ENCODE assay signal across 10 cellular contexts in genomic region chr20:35311409-35311808, GRCh38. TPM values are rescaled to one million over a fixed set of nuclear protein-coding genes. Genes with fewer than 3 reads are reported as not detected.
A peak's percentile ranks its signal among the peaks of the same experiment; 100 is the strongest.
DNase-seq lines count a peak whose midpoint lies in the region; ATAC-seq and TF ChIP-seq lines count a peak whose summit lies in the region.
"Had no signal": no experiment of that assay in that cellular context is flagged by ENCODE, and none has a peak within 500 bp of the region (broad histone marks: within the 10 kb centered on the region; RNA-seq: fewer than 3 reads in every experiment).

No MANE protein-coding gene starts in this region.

- H3K9me2 ChIP-seq in PC-9 (ENCODE audit: insufficient read depth): no peaks in the 10 kb centered on the region
- no peaks in the 10 kb centered on the region for H3K9me2 ChIP-seq in Karpas-422 (replicated peaks; ENCODE audit: insufficient read depth, low read length)

- BruUV-seq in PC-9 (replicated peaks; lab: Mats Ljungman, UMichigan): no TSS peak

- DNase-seq in EH (ENCODE audit: low read depth) (peak; percentile 54), PC-9 (peak; percentile 42 to 74), amniotic epithelial cell (ENCODE audit: low read depth) (peak; percentile 64), retinal pigment epithelial cell (ENCODE audit: low read depth) (peak; percentile 48), uterus (no peak), Karpas-422 (no peak)
- no peak for DNase-seq in central memory CD4-positive, alpha-beta T cell
- DNase-seq: amygdala, RPMI8226 had no signal

- peak overlapping the region; percentile 97 for H3K27ac ChIP-seq in PC-9
- no peak overlapping the region for H3K27ac ChIP-seq in uterus
- no peak overlapping the region for H3K27ac ChIP-seq in Karpas-422 (ENCODE audit: low read length)

- TF ChIP-seq CTCF in PC-9 (conservative IDR thresholded peaks at IDR 0.05) (no peak), retinal pigment epithelial cell (conservative IDR thresholded peaks at IDR 0.05; ENCODE audit: low read depth, low read length) (no peak), uterus (IDR thresholded peaks at IDR 0.05) (no peak)

- H4K20me1 ChIP-seq in PC-9 (ENCODE audit: insufficient read depth): no peaks in the 10 kb centered on the region
- H4K20me1 ChIP-seq in Karpas-422 (ENCODE audit: insufficient read depth, low read depth, low read length): no peaks in the 10 kb centered on the region

- no peaks in the 10 kb centered on the region for H3K9me3 ChIP-seq in PC-9 (ENCODE audit: insufficient read depth, low read depth)
- H3K9me3 ChIP-seq in uterus: no peaks in the 10 kb centered on the region
- no peaks in the 10 kb centered on the region for H3K9me3 ChIP-seq in Karpas-422 (ENCODE audit: low read length)

- POLR2A ChIA-PET in PC-9 (lab: Charles Lee; ENCODE audit: unreplicated experiment): interaction anchor here (0.7 kb wide), 1 partner anchor 33 kb away, joined by 3 read pairs; no protein-coding TSS in a partner anchor

- H2AFZ ChIP-seq in PC-9: no peak overlapping the region
- no peak overlapping the region for H2AFZ ChIP-seq in Karpas-422 (ENCODE audit: low read length)

- H3K27me3 ChIP-seq in PC-9 (ENCODE audit: insufficient read depth, low read depth) (no peaks in the 10 kb centered on the region), uterus (no peaks in the 10 kb centered on the region), Karpas-422 (ENCODE audit: low read length) (no peaks in the 10 kb centered on the region)

- peaks cover 52% of the 10 kb centered on the region for H3F3A ChIP-seq in PC-9 (ENCODE audit: insufficient read depth, low read depth)

- no peak for ATAC-seq in GM21723 (IDR thresholded peaks at IDR 0.05; ENCODE audit: unreplicated experiment)

- H3K4me3 ChIP-seq in PC-9: no peak overlapping the region
- H3K4me3 ChIP-seq in retinal pigment epithelial cell (ENCODE audit: low read length): no peak overlapping the region
- H3K4me3 ChIP-seq in uterus: no peak overlapping the region
- no peak overlapping the region for H3K4me3 ChIP-seq in Karpas-422 (ENCODE audit: low read length)

- H3K4me1 ChIP-seq in PC-9 (replicated peaks; ENCODE audit: insufficient read depth) (peaks cover 68% of the 10 kb centered on the region), uterus (peaks cover 0 to 3% of the 10 kb centered on the region in 2 donors), Karpas-422 (ENCODE audit: low read length) (no peaks in the 10 kb centered on the region)

- H3K36me3 ChIP-seq in PC-9 (ENCODE audit: low read depth) (no peaks in the 10 kb centered on the region), uterus (no peaks in the 10 kb centered on the region), Karpas-422 (ENCODE audit: insufficient read depth, low read length) (no peaks in the 10 kb centered on the region)

- H3K79me2 ChIP-seq in PC-9 (ENCODE audit: low read depth) (0 out of 2 replicates have a peak, but pooled peaks cover 4% of the 10 kb centered on the region), Karpas-422 (ENCODE audit: low read length) (no peaks in the 10 kb centered on the region)

- intact Hi-C loops in PC-9 (cut with micrococcal nuclease; ENCODE audit: unreplicated experiment): no loop called here
- intact Hi-C loops in uterus (cut with DNase I; ENCODE audit: low total_unique reads): no loop called here

- no peak overlapping the region for H3K9ac ChIP-seq in Karpas-422 (ENCODE audit: low read length)

- H3K4me2 ChIP-seq in PC-9: peak overlapping the region; percentile 59
- H3K4me2 ChIP-seq in Karpas-422 (ENCODE audit: low read depth, low read length, poor library complexity, severe bottlenecking): no peak overlapping the region

- TF ChIP-seq POLR2A in uterus (IDR thresholded peaks at IDR 0.05): no peak

- CTCF ChIA-PET in PC-9 (lab: Charles Lee): no interaction called here

RNA-seq across cellular contexts. Expression of gene FAM83C, which starts 19.2 kb away (rescaled TPM):
- not detected in 2 replicates for total RNA-seq in PC-9 (2021)
- not detected for total RNA-seq in uterus
- not detected in 2 replicates for total RNA-seq in Karpas-422 (2014; rRNA removed; shearing (Covaris generic); ENCODE audit: low replicate concordance)

RNA-seq across cellular contexts. Expression of gene EIF6, which starts 26.8 kb away (rescaled TPM):
- total RNA-seq in PC-9 (2021) (255 and 270 TPM in 2 replicates), uterus (10 to 100 TPM; 33.8 to 80.9 (median 66.8) TPM)
- 150 and 168 TPM in 2 replicates for total RNA-seq in Karpas-422 (2014; rRNA removed; shearing (Covaris generic); ENCODE audit: low replicate concordance)

RNA-seq across cellular contexts. Expression of gene MMP24OS, which starts 33.5 kb away (rescaled TPM):
- total RNA-seq in PC-9 (2021): 59.3 and 79.0 TPM in 2 replicates
- 10 to 100 TPM in 3 of 4 donors, 1 to 10 TPM in 1; 8.8 to 67.8 (median 18.1) TPM for total RNA-seq in uterus
- total RNA-seq in Karpas-422 (2014; rRNA removed; shearing (Covaris generic); ENCODE audit: low replicate concordance): 12.4 and 17.1 TPM in 2 replicates

Comparison
In these comparisons a context has a peak if more than half of its experiments do, and no peak if none do; other contexts are left out.
1. DNase-seq: peak in EH (single experiment), PC-9 (2 of 2), amniotic epithelial cell (single experiment) and retinal pigment epithelial cell (single experiment); none in uterus (0 of 2), central memory CD4-positive, alpha-beta T cell (single experiment) and Karpas-422 (single experiment).